ENCODE assay signal across 9 cellular contexts in genomic region chr6:33692760-33693158, GRCh38. TPM values are rescaled to one million over a fixed set of nuclear protein-coding genes. Genes with fewer than 3 reads are reported as not detected.
DNase-seq lines count a peak whose midpoint lies in the region; ATAC-seq and TF ChIP-seq lines count a peak whose summit lies in the region.
"Had no signal": no experiment of that assay in that cellular context is flagged by ENCODE, and none has a peak within 500 bp of the region (broad histone marks: within the 10 kb centered on the region; RNA-seq: fewer than 3 reads in every experiment).

No MANE protein-coding gene starts in this region.

- peak overlapping the region; percentile 52 for H3K27ac Mint-ChIP-seq in endothelial cell (ENCODE audit: unreplicated experiment)

- peaks cover 24% of the 10 kb centered on the region for H3K27me3 Mint-ChIP-seq in endothelial cell (ENCODE audit: unreplicated experiment)
- H3K27me3 Mint-ChIP-seq: brain had no signal

- peaks cover 58% of the 10 kb centered on the region for H3K4me1 Mint-ChIP-seq in endothelial cell (ENCODE audit: unreplicated experiment)

- DNase-seq in activated CD4-positive, alpha-beta T cell treated with anti-CD3 and anti-CD28 coated beads for 1 hour, result peak; percentile 31
- DNase-seq in endothelial cell (ENCODE audit: low spot score), result no peak
- peak; percentile 35 to 65 for DNase-seq in stimulated activated CD4-positive, alpha-beta T cell treated with anti-CD3 and anti-CD28 coated beads, Interleukin-4, amount 100 ng/mL, for 48 hours (ENCODE audit: low read depth in 2 of 2)
- DNase-seq in OCI-M1 (lab: John Stamatoyannopoulos, UW), result no peak
- no peak for DNase-seq in SW 1271 (lab: John Stamatoyannopoulos, UW)
- DNase-seq in SHP77 (lab: John Stamatoyannopoulos, UW), result no peak

- peaks cover 45% of the 10 kb centered on the region for H3K36me3 Mint-ChIP-seq in endothelial cell (ENCODE audit: low read depth, unreplicated experiment)

- TF ChIP-seq CTCF in endothelial cell (IDR thresholded peaks at IDR 0.05; ENCODE audit: unreplicated experiment), result no peak

- H3K4me3 Mint-ChIP-seq in endothelial cell (ENCODE audit: unreplicated experiment), result peak overlapping the region; percentile 71
- H3K4me3 Mint-ChIP-seq: brain had no signal

- H3K9me3 Mint-ChIP-seq in endothelial cell (ENCODE audit: unreplicated experiment), result no peaks in the 10 kb centered on the region
- H3K9me3 Mint-ChIP-seq: brain had no signal

- ATAC-seq in GM18907 (IDR thresholded peaks at IDR 0.05; ENCODE audit: unreplicated experiment) (peak; percentile 41), GM18519 (IDR thresholded peaks at IDR 0.05; ENCODE audit: low FRiP score, unreplicated experiment) (no peak)

RNA-seq across cellular contexts. Expression of gene UQCC2, which starts 18.7 kb away (rescaled TPM):
- total RNA-seq in endothelial cell (ENCODE audit: unreplicated experiment), result 54.9 TPM

RNA-seq across cellular contexts. Expression of gene IP6K3, which starts 53.9 kb away (rescaled TPM):
- not detected for total RNA-seq in endothelial cell (ENCODE audit: unreplicated experiment)

Comparison
In these comparisons a context has a peak if more than half of its experiments do, and no peak if none do; other contexts are left out.
1. DNase-seq: peak in activated CD4-positive, alpha-beta T cell treated with anti-CD3 and anti-CD28 coated beads for 1 hour (single experiment) and stimulated activated CD4-positive, alpha-beta T cell treated with anti-CD3 and anti-CD28 coated beads, Interleukin-4, amount 100 ng/mL, for 48 hours (2 of 2); none in endothelial cell (single experiment), OCI-M1 (single experiment), SW 1271 (0 of 2) and SHP77 (0 of 2).